Comparison of ENCODE assay signal across 1 cellular context in the genomic region with DNA sequence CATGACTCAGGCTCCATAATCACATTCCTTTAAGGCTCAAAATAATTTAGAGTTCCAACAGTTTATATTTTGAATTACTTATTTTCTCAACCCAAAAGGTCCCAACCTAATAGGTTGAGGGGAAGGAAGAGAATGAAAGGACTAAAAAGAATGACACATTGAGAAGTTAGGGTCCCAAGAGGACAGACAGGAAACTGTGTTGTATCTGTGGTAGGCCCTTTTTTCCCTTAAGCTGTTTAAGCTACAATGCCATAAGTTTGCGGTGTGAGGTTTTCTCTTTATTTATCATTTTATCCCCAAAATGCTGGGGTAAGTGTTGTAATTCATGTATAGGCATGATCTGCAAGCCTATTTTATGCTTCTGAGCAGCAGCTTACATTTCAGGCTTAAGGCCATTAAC.
TF ChIP-seq lines count a peak whose summit lies in the region.

No MANE protein-coding gene starts in this region.

TF ChIP-seq in SK-N-SH treated with all-trans-retinoic acid at 6 μM for 48 hours, 23 proteins besides CTCF, POLR2A, EP300 and RAD21 (continued from another document):
- TF ChIP-seq, protein P1, sequence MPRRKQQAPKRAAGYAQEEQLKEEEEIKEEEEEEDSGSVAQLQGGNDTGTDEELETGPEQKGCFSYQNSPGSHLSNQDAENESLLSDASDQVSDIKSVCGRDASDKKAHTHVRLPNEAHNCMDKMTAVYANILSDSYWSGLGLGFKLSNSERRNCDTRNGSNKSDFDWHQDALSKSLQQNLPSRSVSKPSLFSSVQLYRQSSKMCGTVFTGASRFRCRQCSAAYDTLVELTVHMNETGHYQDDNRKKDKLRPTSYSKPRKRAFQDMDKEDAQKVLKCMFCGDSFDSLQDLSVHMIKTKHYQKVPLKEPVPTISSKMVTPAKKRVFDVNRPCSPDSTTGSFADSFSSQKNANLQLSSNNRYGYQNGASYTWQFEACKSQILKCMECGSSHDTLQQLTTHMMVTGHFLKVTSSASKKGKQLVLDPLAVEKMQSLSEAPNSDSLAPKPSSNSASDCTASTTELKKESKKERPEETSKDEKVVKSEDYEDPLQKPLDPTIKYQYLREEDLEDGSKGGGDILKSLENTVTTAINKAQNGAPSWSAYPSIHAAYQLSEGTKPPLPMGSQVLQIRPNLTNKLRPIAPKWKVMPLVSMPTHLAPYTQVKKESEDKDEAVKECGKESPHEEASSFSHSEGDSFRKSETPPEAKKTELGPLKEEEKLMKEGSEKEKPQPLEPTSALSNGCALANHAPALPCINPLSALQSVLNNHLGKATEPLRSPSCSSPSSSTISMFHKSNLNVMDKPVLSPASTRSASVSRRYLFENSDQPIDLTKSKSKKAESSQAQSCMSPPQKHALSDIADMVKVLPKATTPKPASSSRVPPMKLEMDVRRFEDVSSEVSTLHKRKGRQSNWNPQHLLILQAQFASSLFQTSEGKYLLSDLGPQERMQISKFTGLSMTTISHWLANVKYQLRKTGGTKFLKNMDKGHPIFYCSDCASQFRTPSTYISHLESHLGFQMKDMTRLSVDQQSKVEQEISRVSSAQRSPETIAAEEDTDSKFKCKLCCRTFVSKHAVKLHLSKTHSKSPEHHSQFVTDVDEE (CRISPR knock-in tag; IDR thresholded peaks at IDR 0.05), result no peak
- TF ChIP-seq ZNF8 (CRISPR knock-in tag; IDR thresholded peaks at IDR 0.05) (no peak), ISL1 (CRISPR knock-in tag; IDR thresholded peaks at IDR 0.05) (no peak), ZNF565 (CRISPR knock-in tag; conservative IDR thresholded peaks at IDR 0.05; ENCODE audit: low read depth) (no peak), SNAI2 (CRISPR knock-in tag; IDR thresholded peaks at IDR 0.05) (no peak), CSDC2 (CRISPR knock-in tag; IDR thresholded peaks at IDR 0.05) (no peak), ZC3H10 (CRISPR knock-in tag; IDR thresholded peaks at IDR 0.05) (no peak)
- TF ChIP-seq, protein P2, sequence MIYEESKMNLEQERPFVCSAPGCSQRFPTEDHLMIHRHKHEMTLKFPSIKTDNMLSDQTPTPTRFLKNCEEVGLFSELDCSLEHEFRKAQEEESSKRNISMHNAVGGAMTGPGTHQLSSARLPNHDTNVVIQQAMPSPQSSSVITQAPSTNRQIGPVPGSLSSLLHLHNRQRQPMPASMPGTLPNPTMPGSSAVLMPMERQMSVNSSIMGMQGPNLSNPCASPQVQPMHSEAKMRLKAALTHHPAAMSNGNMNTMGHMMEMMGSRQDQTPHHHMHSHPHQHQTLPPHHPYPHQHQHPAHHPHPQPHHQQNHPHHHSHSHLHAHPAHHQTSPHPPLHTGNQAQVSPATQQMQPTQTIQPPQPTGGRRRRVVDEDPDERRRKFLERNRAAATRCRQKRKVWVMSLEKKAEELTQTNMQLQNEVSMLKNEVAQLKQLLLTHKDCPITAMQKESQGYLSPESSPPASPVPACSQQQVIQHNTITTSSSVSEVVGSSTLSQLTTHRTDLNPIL (CRISPR knock-in tag; IDR thresholded peaks at IDR 0.05; ENCODE audit: low read depth), result no peak
- TF ChIP-seq, protein P3, sequence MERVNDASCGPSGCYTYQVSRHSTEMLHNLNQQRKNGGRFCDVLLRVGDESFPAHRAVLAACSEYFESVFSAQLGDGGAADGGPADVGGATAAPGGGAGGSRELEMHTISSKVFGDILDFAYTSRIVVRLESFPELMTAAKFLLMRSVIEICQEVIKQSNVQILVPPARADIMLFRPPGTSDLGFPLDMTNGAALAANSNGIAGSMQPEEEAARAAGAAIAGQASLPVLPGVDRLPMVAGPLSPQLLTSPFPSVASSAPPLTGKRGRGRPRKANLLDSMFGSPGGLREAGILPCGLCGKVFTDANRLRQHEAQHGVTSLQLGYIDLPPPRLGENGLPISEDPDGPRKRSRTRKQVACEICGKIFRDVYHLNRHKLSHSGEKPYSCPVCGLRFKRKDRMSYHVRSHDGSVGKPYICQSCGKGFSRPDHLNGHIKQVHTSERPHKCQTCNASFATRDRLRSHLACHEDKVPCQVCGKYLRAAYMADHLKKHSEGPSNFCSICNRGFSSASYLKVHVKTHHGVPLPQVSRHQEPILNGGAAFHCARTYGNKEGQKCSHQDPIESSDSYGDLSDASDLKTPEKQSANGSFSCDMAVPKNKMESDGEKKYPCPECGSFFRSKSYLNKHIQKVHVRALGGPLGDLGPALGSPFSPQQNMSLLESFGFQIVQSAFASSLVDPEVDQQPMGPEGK (CRISPR knock-in tag; IDR thresholded peaks at IDR 0.05; ENCODE audit: borderline replicate concordance), result no peak
- TF ChIP-seq, protein P4, sequence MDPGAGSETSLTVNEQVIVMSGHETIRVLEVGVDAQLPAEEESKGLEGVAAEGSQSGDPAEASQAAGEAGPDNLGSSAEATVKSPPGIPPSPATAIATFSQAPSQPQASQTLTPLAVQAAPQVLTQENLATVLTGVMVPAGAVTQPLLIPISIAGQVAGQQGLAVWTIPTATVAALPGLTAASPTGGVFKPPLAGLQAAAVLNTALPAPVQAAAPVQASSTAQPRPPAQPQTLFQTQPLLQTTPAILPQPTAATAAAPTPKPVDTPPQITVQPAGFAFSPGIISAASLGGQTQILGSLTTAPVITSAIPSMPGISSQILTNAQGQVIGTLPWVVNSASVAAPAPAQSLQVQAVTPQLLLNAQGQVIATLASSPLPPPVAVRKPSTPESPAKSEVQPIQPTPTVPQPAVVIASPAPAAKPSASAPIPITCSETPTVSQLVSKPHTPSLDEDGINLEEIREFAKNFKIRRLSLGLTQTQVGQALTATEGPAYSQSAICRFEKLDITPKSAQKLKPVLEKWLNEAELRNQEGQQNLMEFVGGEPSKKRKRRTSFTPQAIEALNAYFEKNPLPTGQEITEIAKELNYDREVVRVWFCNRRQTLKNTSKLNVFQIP (CRISPR knock-in tag; IDR thresholded peaks at IDR 0.05; ENCODE audit: borderline replicate concordance, low read depth), result no peak
